In genomic region chr9:109012876-109013677, GRCh38 we compare ENCODE assay signal across 1 cellular context.
TF ChIP-seq lines count a peak whose summit lies in the region.

Gene CTNNAL1, minus strand, starts transcription at chr9:109013499. Its CDS starts 57 bp downstream, at chr9:109013442.

TF ChIP-seq in GM12878, 131 proteins besides CTCF, POLR2A, EP300 and RAD21 (continued from another document and continues in another):
- TF ChIP-seq USF2 (IDR thresholded peaks at IDR 0.05; ENCODE audit: borderline replicate concordance, low read depth, low read length) (no peak), TBL1XR1 (IDR thresholded peaks at IDR 0.05; ENCODE audit: low read depth, low read length) (no peak), ATF7 (IDR thresholded peaks at IDR 0.05; ENCODE audit: low read depth) (no peak), ZNF687 (IDR thresholded peaks at IDR 0.05) (0 out of 2 replicates have a peak, but pooled peaks have one; percentile 36), CREB1 (IDR thresholded peaks at IDR 0.05; ENCODE audit: low read depth) (no peak), IKZF2 (IDR thresholded peaks at IDR 0.05) (no peak), SMARCA5 (IDR thresholded peaks at IDR 0.05) (no peak), ZZZ3 (IDR thresholded peaks at IDR 0.05; ENCODE audit: control insufficient read depth, insufficient read length, low read depth) (no peak), NFIC (IDR thresholded peaks at IDR 0.05; ENCODE audit: low read depth, low read length) (no peak), REST (IDR thresholded peaks at IDR 0.05; ENCODE audit: low read depth, low read length) (no peak), DPF2 (IDR thresholded peaks at IDR 0.05) (0 out of 2 replicates have a peak, but pooled peaks have one; percentile 30), JUND (IDR thresholded peaks at IDR 0.05; ENCODE audit: low read depth, low read length) (no peak), HCFC1 (IDR thresholded peaks at IDR 0.05; ENCODE audit: low read length) (no peak), MTA2 (IDR thresholded peaks at IDR 0.05; ENCODE audit: low read depth) (no peak)
- TF ChIP-seq, protein P1, sequence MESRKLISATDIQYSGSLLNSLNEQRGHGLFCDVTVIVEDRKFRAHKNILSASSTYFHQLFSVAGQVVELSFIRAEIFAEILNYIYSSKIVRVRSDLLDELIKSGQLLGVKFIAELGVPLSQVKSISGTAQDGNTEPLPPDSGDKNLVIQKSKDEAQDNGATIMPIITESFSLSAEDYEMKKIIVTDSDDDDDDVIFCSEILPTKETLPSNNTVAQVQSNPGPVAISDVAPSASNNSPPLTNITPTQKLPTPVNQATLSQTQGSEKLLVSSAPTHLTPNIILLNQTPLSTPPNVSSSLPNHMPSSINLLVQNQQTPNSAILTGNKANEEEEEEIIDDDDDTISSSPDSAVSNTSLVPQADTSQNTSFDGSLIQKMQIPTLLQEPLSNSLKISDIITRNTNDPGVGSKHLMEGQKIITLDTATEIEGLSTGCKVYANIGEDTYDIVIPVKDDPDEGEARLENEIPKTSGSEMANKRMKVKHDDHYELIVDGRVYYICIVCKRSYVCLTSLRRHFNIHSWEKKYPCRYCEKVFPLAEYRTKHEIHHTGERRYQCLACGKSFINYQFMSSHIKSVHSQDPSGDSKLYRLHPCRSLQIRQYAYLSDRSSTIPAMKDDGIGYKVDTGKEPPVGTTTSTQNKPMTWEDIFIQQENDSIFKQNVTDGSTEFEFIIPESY (IDR thresholded peaks at IDR 0.05), result no peak
- TF ChIP-seq, protein P2, sequence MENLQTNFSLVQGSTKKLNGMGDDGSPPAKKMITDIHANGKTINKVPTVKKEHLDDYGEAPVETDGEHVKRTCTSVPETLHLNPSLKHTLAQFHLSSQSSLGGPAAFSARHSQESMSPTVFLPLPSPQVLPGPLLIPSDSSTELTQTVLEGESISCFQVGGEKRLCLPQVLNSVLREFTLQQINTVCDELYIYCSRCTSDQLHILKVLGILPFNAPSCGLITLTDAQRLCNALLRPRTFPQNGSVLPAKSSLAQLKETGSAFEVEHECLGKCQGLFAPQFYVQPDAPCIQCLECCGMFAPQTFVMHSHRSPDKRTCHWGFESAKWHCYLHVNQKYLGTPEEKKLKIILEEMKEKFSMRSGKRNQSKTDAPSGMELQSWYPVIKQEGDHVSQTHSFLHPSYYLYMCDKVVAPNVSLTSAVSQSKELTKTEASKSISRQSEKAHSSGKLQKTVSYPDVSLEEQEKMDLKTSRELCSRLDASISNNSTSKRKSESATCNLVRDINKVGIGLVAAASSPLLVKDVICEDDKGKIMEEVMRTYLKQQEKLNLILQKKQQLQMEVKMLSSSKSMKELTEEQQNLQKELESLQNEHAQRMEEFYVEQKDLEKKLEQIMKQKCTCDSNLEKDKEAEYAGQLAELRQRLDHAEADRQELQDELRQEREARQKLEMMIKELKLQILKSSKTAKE (IDR thresholded peaks at IDR 0.05; ENCODE audit: low read depth, poor library complexity, severe bottlenecking), result no peak
- TF ChIP-seq, protein P3, sequence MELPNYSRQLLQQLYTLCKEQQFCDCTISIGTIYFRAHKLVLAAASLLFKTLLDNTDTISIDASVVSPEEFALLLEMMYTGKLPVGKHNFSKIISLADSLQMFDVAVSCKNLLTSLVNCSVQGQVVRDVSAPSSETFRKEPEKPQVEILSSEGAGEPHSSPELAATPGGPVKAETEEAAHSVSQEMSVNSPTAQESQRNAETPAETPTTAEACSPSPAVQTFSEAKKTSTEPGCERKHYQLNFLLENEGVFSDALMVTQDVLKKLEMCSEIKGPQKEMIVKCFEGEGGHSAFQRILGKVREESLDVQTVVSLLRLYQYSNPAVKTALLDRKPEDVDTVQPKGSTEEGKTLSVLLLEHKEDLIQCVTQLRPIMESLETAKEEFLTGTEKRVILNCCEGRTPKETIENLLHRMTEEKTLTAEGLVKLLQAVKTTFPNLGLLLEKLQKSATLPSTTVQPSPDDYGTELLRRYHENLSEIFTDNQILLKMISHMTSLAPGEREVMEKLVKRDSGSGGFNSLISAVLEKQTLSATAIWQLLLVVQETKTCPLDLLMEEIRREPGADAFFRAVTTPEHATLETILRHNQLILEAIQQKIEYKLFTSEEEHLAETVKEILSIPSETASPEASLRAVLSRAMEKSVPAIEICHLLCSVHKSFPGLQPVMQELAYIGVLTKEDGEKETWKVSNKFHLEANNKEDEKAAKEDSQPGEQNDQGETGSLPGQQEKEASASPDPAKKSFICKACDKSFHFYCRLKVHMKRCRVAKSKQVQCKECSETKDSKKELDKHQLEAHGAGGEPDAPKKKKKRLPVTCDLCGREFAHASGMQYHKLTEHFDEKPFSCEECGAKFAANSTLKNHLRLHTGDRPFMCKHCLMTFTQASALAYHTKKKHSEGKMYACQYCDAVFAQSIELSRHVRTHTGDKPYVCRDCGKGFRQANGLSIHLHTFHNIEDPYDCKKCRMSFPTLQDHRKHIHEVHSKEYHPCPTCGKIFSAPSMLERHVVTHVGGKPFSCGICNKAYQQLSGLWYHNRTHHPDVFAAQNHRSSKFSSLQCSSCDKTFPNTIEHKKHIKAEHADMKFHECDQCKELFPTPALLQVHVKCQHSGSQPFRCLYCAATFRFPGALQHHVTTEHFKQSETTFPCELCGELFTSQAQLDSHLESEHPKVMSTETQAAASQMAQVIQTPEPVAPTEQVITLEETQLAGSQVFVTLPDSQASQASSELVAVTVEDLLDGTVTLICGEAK (IDR thresholded peaks at IDR 0.05; ENCODE audit: borderline replicate concordance), result no peak
- TF ChIP-seq, protein P4, sequence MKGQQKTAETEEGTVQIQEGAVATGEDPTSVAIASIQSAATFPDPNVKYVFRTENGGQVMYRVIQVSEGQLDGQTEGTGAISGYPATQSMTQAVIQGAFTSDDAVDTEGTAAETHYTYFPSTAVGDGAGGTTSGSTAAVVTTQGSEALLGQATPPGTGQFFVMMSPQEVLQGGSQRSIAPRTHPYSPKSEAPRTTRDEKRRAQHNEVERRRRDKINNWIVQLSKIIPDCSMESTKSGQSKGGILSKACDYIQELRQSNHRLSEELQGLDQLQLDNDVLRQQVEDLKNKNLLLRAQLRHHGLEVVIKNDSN (IDR thresholded peaks at IDR 0.05; ENCODE audit: borderline replicate concordance, extremely low read length, insufficient read depth, low read depth, low read length), result no peak
- TF ChIP-seq, protein P5, sequence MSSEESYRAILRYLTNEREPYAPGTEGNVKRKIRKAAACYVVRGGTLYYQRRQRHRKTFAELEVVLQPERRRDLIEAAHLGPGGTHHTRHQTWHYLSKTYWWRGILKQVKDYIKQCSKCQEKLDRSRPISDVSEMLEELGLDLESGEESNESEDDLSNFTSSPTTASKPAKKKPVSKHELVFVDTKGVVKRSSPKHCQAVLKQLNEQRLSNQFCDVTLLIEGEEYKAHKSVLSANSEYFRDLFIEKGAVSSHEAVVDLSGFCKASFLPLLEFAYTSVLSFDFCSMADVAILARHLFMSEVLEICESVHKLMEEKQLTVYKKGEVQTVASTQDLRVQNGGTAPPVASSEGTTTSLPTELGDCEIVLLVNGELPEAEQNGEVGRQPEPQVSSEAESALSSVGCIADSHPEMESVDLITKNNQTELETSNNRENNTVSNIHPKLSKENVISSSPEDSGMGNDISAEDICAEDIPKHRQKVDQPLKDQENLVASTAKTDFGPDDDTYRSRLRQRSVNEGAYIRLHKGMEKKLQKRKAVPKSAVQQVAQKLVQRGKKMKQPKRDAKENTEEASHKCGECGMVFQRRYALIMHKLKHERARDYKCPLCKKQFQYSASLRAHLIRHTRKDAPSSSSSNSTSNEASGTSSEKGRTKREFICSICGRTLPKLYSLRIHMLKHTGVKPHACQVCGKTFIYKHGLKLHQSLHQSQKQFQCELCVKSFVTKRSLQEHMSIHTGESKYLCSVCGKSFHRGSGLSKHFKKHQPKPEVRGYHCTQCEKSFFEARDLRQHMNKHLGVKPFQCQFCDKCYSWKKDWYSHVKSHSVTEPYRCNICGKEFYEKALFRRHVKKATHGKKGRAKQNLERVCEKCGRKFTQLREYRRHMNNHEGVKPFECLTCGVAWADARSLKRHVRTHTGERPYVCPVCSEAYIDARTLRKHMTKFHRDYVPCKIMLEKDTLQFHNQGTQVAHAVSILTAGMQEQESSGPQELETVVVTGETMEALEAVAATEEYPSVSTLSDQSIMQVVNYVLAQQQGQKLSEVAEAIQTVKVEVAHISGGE (CRISPR knock-in tag; IDR thresholded peaks at IDR 0.05), result no peak
- TF ChIP-seq, protein P6, sequence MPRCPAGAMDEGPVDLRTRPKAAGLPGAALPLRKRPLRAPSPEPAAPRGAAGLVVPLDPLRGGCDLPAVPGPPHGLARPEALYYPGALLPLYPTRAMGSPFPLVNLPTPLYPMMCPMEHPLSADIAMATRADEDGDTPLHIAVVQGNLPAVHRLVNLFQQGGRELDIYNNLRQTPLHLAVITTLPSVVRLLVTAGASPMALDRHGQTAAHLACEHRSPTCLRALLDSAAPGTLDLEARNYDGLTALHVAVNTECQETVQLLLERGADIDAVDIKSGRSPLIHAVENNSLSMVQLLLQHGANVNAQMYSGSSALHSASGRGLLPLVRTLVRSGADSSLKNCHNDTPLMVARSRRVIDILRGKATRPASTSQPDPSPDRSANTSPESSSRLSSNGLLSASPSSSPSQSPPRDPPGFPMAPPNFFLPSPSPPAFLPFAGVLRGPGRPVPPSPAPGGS (IDR thresholded peaks at IDR 0.05; ENCODE audit: borderline replicate concordance, insufficient read depth, low read depth, low read length, poor library complexity, severe bottlenecking), result no peak
